Comparison of ENCODE assay signal across 8 cellular contexts in genomic region chrX:75156537-75156945, GRCh38. TPM values are rescaled to one million over a fixed set of nuclear protein-coding genes. Genes with fewer than 3 reads are reported as not detected.
DNase-seq lines count a peak whose midpoint lies in the region; ATAC-seq and TF ChIP-seq lines count a peak whose summit lies in the region.

No MANE protein-coding gene starts in this region.

- no peak for TF ChIP-seq CTCF in Peyer's patch (IDR thresholded peaks at IDR 0.05)

- ATAC-seq in GM18520 (IDR thresholded peaks at IDR 0.05; ENCODE audit: unreplicated experiment) (peak; percentile 6), HG03039 (IDR thresholded peaks at IDR 0.05; ENCODE audit: unreplicated experiment) (no peak), HG03159 (IDR thresholded peaks at IDR 0.05; ENCODE audit: unreplicated experiment) (no peak)

- H3K27me3 ChIP-seq in Peyer's patch: no peaks in the 10 kb centered on the region
- H3K27me3 ChIP-seq in effector memory CD4-positive, alpha-beta T cell (replicated peaks; ENCODE audit: control insufficient read depth, insufficient read depth, low read length, poor library complexity, severe bottlenecking): no peaks in the 10 kb centered on the region
- H3K27me3 ChIP-seq in mucosa of rectum (ENCODE audit: control insufficient read depth in 2 of 2, insufficient read depth in 2 of 2, low read length in 2 of 2): no peaks in the 10 kb centered on the region

- peaks cover 0 to 6% (median 0%) of the 10 kb centered on the region in 4 donors for H3K4me1 ChIP-seq in Peyer's patch
- no peaks in the 10 kb centered on the region for H3K4me1 ChIP-seq in effector memory CD4-positive, alpha-beta T cell (ENCODE audit: control insufficient read depth, insufficient read depth, low read length, poor library complexity, severe bottlenecking)
- H3K4me1 ChIP-seq in mucosa of rectum (ENCODE audit: control insufficient read depth in 2 of 2, insufficient read depth in 2 of 2, low read length in 2 of 2): peaks cover 0 to 4% of the 10 kb centered on the region in 2 donors

- no peaks in the 10 kb centered on the region for H3K9me3 ChIP-seq in Peyer's patch
- H3K9me3 ChIP-seq in effector memory CD4-positive, alpha-beta T cell (ENCODE audit: control insufficient read depth, low read length): no peaks in the 10 kb centered on the region
- H3K9me3 ChIP-seq in mucosa of rectum (ENCODE audit: control insufficient read depth in 2 of 2, low read length in 2 of 2): no peaks in the 10 kb centered on the region

- H3K9ac ChIP-seq in mucosa of rectum (ENCODE audit: low read depth in 1 of 2, low read length in 2 of 2): peak overlapping the region; percentile 67 to 81

- no peak for TF ChIP-seq POLR2A in Peyer's patch (IDR thresholded peaks at IDR 0.05)

- H3K36me3 ChIP-seq in Peyer's patch: no peaks in the 10 kb centered on the region
- H3K36me3 ChIP-seq in effector memory CD4-positive, alpha-beta T cell (ENCODE audit: control insufficient read depth, insufficient read depth, low read length): no peaks in the 10 kb centered on the region
- no peaks in the 10 kb centered on the region for H3K36me3 ChIP-seq in mucosa of rectum (ENCODE audit: control insufficient read depth in 2 of 2, insufficient read depth in 2 of 2, low read length in 2 of 2)

- peak; percentile 16 for DNase-seq in AG08396 (ENCODE audit: low spot score)
- no peak for DNase-seq in Peyer's patch
- no peak for DNase-seq in effector memory CD4-positive, alpha-beta T cell
- no peak for DNase-seq in activated CD8-positive, alpha-beta memory T cell treated with anti-CD3 and anti-CD28 coated beads, Interleukin-2, amount 50 U/mL, for 48 hours

- peak overlapping the region; percentile 66 to 82 (median 70) for H3K27ac ChIP-seq in Peyer's patch
- H3K27ac ChIP-seq in effector memory CD4-positive, alpha-beta T cell (ENCODE audit: insufficient read depth, low read length, poor library complexity, severe bottlenecking): peak overlapping the region; percentile 64
- H3K27ac ChIP-seq in mucosa of rectum (ENCODE audit: low read depth in 2 of 2, low read length in 2 of 2): peak overlapping the region; percentile 73 to 74

- H3K4me3 ChIP-seq in Peyer's patch (peak overlapping the region; percentile 46 to 67 (median 61)), mucosa of rectum (ENCODE audit: low read length in 2 of 2) (peak overlapping the region; percentile 69 to 89)
- peak overlapping the region; percentile 89 for H3K4me3 ChIP-seq in effector memory CD4-positive, alpha-beta T cell (ENCODE audit: insufficient read depth, low read depth, low read length, poor library complexity, severe bottlenecking)

RNA-seq across cellular contexts. Expression of gene ABCB7, which starts 0.5 kb away (rescaled TPM):
- total RNA-seq in Peyer's patch: 10 to 100 TPM; 27.7 to 70.1 (median 59.0) TPM
